Comparison of ENCODE assay signal across 8 cellular contexts in the genomic region with DNA sequence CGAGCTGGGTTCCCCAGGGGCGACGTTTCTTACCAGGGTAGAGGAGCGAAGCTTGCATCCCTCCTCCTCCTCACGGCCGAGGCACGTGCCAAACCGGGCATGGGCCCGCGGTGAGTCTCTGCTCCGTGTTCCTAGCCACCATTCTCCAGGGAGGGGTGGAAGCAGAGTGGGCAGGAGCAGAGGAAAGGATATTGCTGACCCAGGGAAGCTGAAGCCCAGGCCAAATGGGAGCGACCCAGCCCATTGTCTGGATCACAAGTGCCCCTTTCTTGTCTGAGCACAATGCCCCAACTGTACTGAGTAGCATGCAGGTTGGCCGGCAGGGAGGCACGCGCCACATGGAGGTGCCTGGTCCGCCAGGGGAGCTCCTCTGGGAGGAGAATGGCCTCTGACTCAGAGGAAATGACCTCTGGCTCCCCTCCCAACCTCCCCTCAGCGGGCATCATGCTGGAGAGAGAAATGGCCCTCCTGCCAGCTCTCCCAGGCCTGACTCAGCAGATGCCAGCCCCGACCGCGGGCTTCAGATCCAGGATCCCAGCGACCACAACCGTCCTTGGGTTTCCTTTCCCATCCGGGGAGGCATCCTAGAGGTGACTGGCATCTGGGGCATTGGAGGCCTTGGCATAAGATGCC. TPM values are rescaled to one million over a fixed set of nuclear protein-coding genes. Genes with fewer than 3 reads are reported as not detected.
DNase-seq lines count a peak whose midpoint lies in the region; TF ChIP-seq lines count a peak whose summit lies in the region.

No MANE protein-coding gene starts in this region.

- H3K79me2 ChIP-seq in OCI-LY1 (ENCODE audit: insufficient read depth, low read length) (no peaks in the 10 kb centered on the region), mammary epithelial cell (ENCODE audit: insufficient read depth, low read length) (peaks cover 22% of the 10 kb centered on the region)

- H3K27me3 ChIP-seq in OCI-LY1 (ENCODE audit: insufficient read depth, low read length) (no peaks in the 10 kb centered on the region), mammary epithelial cell (ENCODE audit: insufficient read depth, low read length) (no peaks in the 10 kb centered on the region)

- DNase-seq in 8988T (peak; percentile 93), mammary epithelial cell (peak; percentile 94), kidney glomerular epithelial cell (lab: John Stamatoyannopoulos, UW) (peak; percentile 87), substantia nigra (lab: John Stamatoyannopoulos, UW) (peak; percentile 48 to 95 (median 84))
- no peak for DNase-seq in stimulated activated CD4-positive, alpha-beta T cell treated with anti-CD3 and anti-CD28 coated beads, Interleukin-1b, Interleukin-23, amount 100 ng/mL, for 48 hours
- no peak for DNase-seq in stimulated activated CD4-positive, alpha-beta T cell treated with anti-CD3 and anti-CD28 coated beads, Interleukin-12 subunit alpha, Interleukin-12 subunit beta, amount 100 ng/mL, for 4 hours

- WGBS in mammary epithelial cell (ENCODE audit: low coverage, missing lambda C conversion rate), result 1% methylated on average over 18 of the region's 23 CpGs

- H3K36me3 ChIP-seq in ES-I3 (ENCODE audit: insufficient read depth, low read length) (no peaks in the 10 kb centered on the region), OCI-LY1 (ENCODE audit: insufficient read depth, low read length) (no peaks in the 10 kb centered on the region; the same call in 1 of the 2 replicates), mammary epithelial cell (ENCODE audit: insufficient read depth, low read length) (no peaks in the 10 kb centered on the region)

- no peaks in the 10 kb centered on the region for H3F3A ChIP-seq in OCI-LY1 (ENCODE audit: insufficient read depth, low read length)

- H2AFZ ChIP-seq in OCI-LY1 (ENCODE audit: low read length), result no peak overlapping the region
- H2AFZ ChIP-seq in mammary epithelial cell (ENCODE audit: low read depth, low read length), result peak overlapping the region; percentile 59

- H3K4me3 ChIP-seq in OCI-LY1 (ENCODE audit: low read depth, low read length, poor library complexity, severe bottlenecking) (peak overlapping the region; percentile 47), mammary epithelial cell (replicated peaks in 1 of 3; ENCODE audit: insufficient read depth in 1 of 3, low read depth in 2 of 3, low read length in 3 of 3) (peak overlapping the region; percentile 18 to 67 (median 56))

- in situ Hi-C loops in mammary epithelial cell (cut with MboI; ENCODE audit: low sequenced_read_pairs in 2 of 2), result no loop called here

- no peaks in the 10 kb centered on the region for H3K9me2 ChIP-seq in OCI-LY1 (ENCODE audit: low read depth, low read length)

- TF ChIP-seq CTCF in OCI-LY1 (IDR thresholded peaks at IDR 0.05; ENCODE audit: low read length) (no peak), mammary epithelial cell (conservative IDR thresholded peaks at IDR 0.05 in 1 of 2, IDR thresholded peaks at IDR 0.05 in 1 of 2; ENCODE audit: extremely low read depth in 1 of 2, insufficient read depth in 1 of 2, low read depth in 1 of 2, low read length in 2 of 2) (no peak)

- H3K4me1 ChIP-seq in ES-I3 (ENCODE audit: insufficient read depth, low read length) (peaks cover 24% of the 10 kb centered on the region), OCI-LY1 (ENCODE audit: insufficient read depth, low read length, severe bottlenecking) (peaks cover 33% of the 10 kb centered on the region), mammary epithelial cell (ENCODE audit: insufficient read depth, low read length) (peaks cover 32% of the 10 kb centered on the region)

- no TSS peak for BruUV-seq in mammary epithelial cell (replicated peaks; lab: Mats Ljungman, UMichigan)

- CTCF ChIA-PET in mammary epithelial cell (lab: Charles Lee; ENCODE audit: low non-redundant PET), result no interaction called here

- H3K27ac ChIP-seq in OCI-LY1 (ENCODE audit: low read depth, low read length, poor library complexity, severe bottlenecking) (peak overlapping the region; percentile 69), mammary epithelial cell (ENCODE audit: insufficient read depth, low read depth, low read length) (peak overlapping the region; percentile 69), substantia nigra (ENCODE audit: low read depth, low read length, poor library complexity, severe bottlenecking) (peak overlapping the region; percentile 82)

- intact Hi-C loops in mammary epithelial cell (cut with micrococcal nuclease), result loop anchor here (1.0 kb wide), 1 partner anchor 21 kb away; a partner anchor contains a TSS

- H3K9me3 ChIP-seq in ES-I3 (ENCODE audit: control insufficient read depth, insufficient read depth, low read length) (no peaks in the 10 kb centered on the region), OCI-LY1 (ENCODE audit: low read length) (no peaks in the 10 kb centered on the region), mammary epithelial cell (replicated peaks; ENCODE audit: insufficient read depth, low read length) (no peaks in the 10 kb centered on the region)

- no peaks in the 10 kb centered on the region for H4K20me1 ChIP-seq in OCI-LY1 (ENCODE audit: insufficient read depth, low read length)
- H4K20me1 ChIP-seq in mammary epithelial cell (ENCODE audit: insufficient read depth, low read length), result no peaks in the 10 kb centered on the region

- H3K4me2 ChIP-seq in OCI-LY1 (ENCODE audit: low read length) (peak overlapping the region; percentile 59), mammary epithelial cell (ENCODE audit: insufficient read depth, low read depth, low read length) (peak overlapping the region; percentile 87)

- dilution Hi-C loops in mammary epithelial cell (cut with HindIII; ENCODE audit: low sequenced_read_pairs), result loop anchor here (5.0 to 10.0 kb wide), 5 partner anchors 40 to 213 kb away; a partner anchor contains a TSS

- peak overlapping the region; percentile 19 for H3K9ac ChIP-seq in ES-I3 (ENCODE audit: low read depth, low read length)
- peak overlapping the region; percentile 54; the same call in 1 of the 2 replicates for H3K9ac ChIP-seq in OCI-LY1 (ENCODE audit: low read length)
- peak overlapping the region; percentile 54 for H3K9ac ChIP-seq in mammary epithelial cell (ENCODE audit: insufficient read depth, low read length)

RNA-seq across cellular contexts. Expression of a gene that starts 1.1 kb away (rescaled TPM):
- 10 to 100 TPM; 13.9 to 23.3 TPM for total RNA-seq in mammary epithelial cell
- 14.2 TPM for polyA plus RNA-seq in mammary epithelial cell
- 1.2 TPM for polyA minus RNA-seq in mammary epithelial cell

RNA-seq across cellular contexts. Expression of a gene that starts 21.3 kb away (rescaled TPM):
- total RNA-seq in mammary epithelial cell, result 10 to 100 TPM; 25.8 to 39.1 TPM
- polyA plus RNA-seq in mammary epithelial cell, result 28.7 TPM
- 11.4 TPM for polyA minus RNA-seq in mammary epithelial cell

RNA-seq across cellular contexts. Expression of a gene that starts 25.7 kb away (rescaled TPM):
- total RNA-seq in mammary epithelial cell, result 100 to 1,000 TPM in 1 of 2 donors, 10 to 100 TPM in 1; 80.3 to 107 TPM
- 35.0 TPM for polyA plus RNA-seq in mammary epithelial cell
- 42.0 TPM for polyA minus RNA-seq in mammary epithelial cell

RNA-seq across cellular contexts. Expression of a gene that starts 38.4 kb away (rescaled TPM):
- 1 to 10 TPM; 4.3 to 5.7 TPM for total RNA-seq in mammary epithelial cell
- polyA plus RNA-seq in mammary epithelial cell, result 5.4 TPM
- 0.88 TPM for polyA minus RNA-seq in mammary epithelial cell

RNA-seq across cellular contexts. Expression of a gene that starts 47.3 kb away (rescaled TPM):
- total RNA-seq in mammary epithelial cell, result not detected
- not detected for polyA plus RNA-seq in mammary epithelial cell
- not detected for polyA minus RNA-seq in mammary epithelial cell

Comparison
In these comparisons a context has a peak if more than half of its experiments do, and no peak if none do; other contexts are left out.
1. DNase-seq: peak in 8988T (single experiment), mammary epithelial cell (single experiment), kidney glomerular epithelial cell (single experiment) and substantia nigra (49 of 49); none in stimulated activated CD4-positive, alpha-beta T cell treated with anti-CD3 and anti-CD28 coated beads, Interleukin-1b, Interleukin-23, amount 100 ng/mL, for 48 hours (single experiment) and stimulated activated CD4-positive, alpha-beta T cell treated with anti-CD3 and anti-CD28 coated beads, Interleukin-12 subunit alpha, Interleukin-12 subunit beta, amount 100 ng/mL, for 4 hours (single experiment).
2. Peak in every context shown above with its lines, with median percentiles within 50 percentile points of each other: H3K9ac ChIP-seq and H3K27ac ChIP-seq.